1 cellular context compared by ENCODE assay signal in the genomic region with DNA sequence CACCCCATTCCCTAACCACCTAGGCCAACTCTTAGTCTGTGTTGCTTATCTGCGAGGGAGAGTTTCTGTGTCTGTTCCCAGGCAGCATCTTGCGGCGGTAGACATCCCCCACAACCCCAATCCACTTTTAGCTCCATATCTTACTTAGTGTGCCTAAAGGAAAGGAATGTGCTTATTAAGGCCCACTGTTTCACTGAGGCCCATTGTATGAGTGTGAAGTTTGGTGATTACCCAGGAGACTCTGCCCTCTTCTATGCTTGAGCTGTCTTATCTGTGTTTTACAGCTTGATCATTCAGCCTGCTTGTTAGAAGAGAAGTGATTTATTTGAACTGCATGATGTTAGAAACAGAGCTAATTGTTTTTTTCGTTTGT.
TF ChIP-seq lines count a peak whose summit lies in the region.

No MANE protein-coding gene starts in this region.

TF ChIP-seq in K562, 482 proteins besides CTCF, POLR2A, EP300 and RAD21 (continues in another document):
- TF ChIP-seq ARID1B (IDR thresholded peaks at IDR 0.05) (peak; percentile 94), BCOR (IDR thresholded peaks at IDR 0.05) (peak; percentile 69), ZNF311 (CRISPR knock-in tag; IDR thresholded peaks at IDR 0.05) (no peak), BHLHE40 (IDR thresholded peaks at IDR 0.05; ENCODE audit: low read length) (no peak), PML (IDR thresholded peaks at IDR 0.05; ENCODE audit: low read length) (peak; percentile 84), POLR2G (IDR thresholded peaks at IDR 0.05; ENCODE audit: low read depth, low read length) (no peak), HDAC1 (IDR thresholded peaks at IDR 0.05) (peak; percentile 39 to 97; a peak in 2 of 4 replicates), NCOR1 (IDR thresholded peaks at IDR 0.05) (peak; percentile 87), POLR2AphosphoS5 (IDR thresholded peaks at IDR 0.05; ENCODE audit: control insufficient read depth, insufficient read depth, low read depth, low read length) (peak; percentile 82), MAZ (CRISPR knock-in tag; conservative IDR thresholded peaks at IDR 0.05 in 1 of 2, IDR thresholded peaks at IDR 0.05 in 1 of 2) (peak; percentile 24 to 52; a peak in 1 of 4 replicates), ZNF175 (CRISPR knock-in tag; IDR thresholded peaks at IDR 0.05; ENCODE audit: low read depth) (peak; percentile 89), NCOA1 (IDR thresholded peaks at IDR 0.05; ENCODE audit: low read depth) (no peak), CHCHD3 (CRISPR knock-in tag; IDR thresholded peaks at IDR 0.05) (no peak), ZNF589 (CRISPR knock-in tag; IDR thresholded peaks at IDR 0.05; ENCODE audit: low read depth) (peak; percentile 79; the same call in 1 of the 2 replicates), YBX1 (IDR thresholded peaks at IDR 0.05) (no peak), ZEB2 (IDR thresholded peaks at IDR 0.05) (peak; percentile 68; the same call in 1 of the 2 replicates), TRIM24 (IDR thresholded peaks at IDR 0.05) (peak; percentile 55 to 81; a peak in 3 of 4 replicates), NBN (IDR thresholded peaks at IDR 0.05; ENCODE audit: low read depth) (peak; percentile 64; the same call in 1 of the 2 replicates), CTBP1 (IDR thresholded peaks at IDR 0.05; ENCODE audit: borderline replicate concordance) (peak; percentile 73; the same call in 1 of the 2 replicates), MEF2D (tag; conservative IDR thresholded peaks at IDR 0.05; ENCODE audit: low read depth) (peak; percentile 94), OTX1 (CRISPR knock-in tag; IDR thresholded peaks at IDR 0.05) (no peak), HDAC3 (IDR thresholded peaks at IDR 0.05; ENCODE audit: borderline replicate concordance, partially characterized antibody) (peak; percentile 85), DPF2 (IDR thresholded peaks at IDR 0.05) (peak; percentile 87), MTA2 (IDR thresholded peaks at IDR 0.05; ENCODE audit: low read depth) (peak; percentile 87), TEAD1 (CRISPR knock-in tag; IDR thresholded peaks at IDR 0.05) (peak; percentile 78 to 87; a peak in 3 of 4 replicates), FOXA3 (CRISPR knock-in tag; conservative IDR thresholded peaks at IDR 0.05 in 1 of 2, IDR thresholded peaks at IDR 0.05 in 1 of 2) (peak in 1 of 2 experiments; percentile 33; a peak in 1 of 4 replicates), HMG20B (CRISPR knock-in tag; IDR thresholded peaks at IDR 0.05) (no peak), CBFA2T3 (IDR thresholded peaks at IDR 0.05) (peak; percentile 97), HOXB6 (CRISPR knock-in tag; IDR thresholded peaks at IDR 0.05; ENCODE audit: borderline replicate concordance) (no peak), RBBP5 (IDR thresholded peaks at IDR 0.05; ENCODE audit: borderline replicate concordance, insufficient read depth, low read length, poor library complexity, severe bottlenecking) (peak; percentile 35), CCAR2 (IDR thresholded peaks at IDR 0.05; ENCODE audit: low read depth, low read length) (no peak), MCM5 (IDR thresholded peaks at IDR 0.05; ENCODE audit: low read depth) (no peak), CBFA2T2 (conservative IDR thresholded peaks at IDR 0.05) (peak; percentile 94), MAFG (tag; conservative IDR thresholded peaks at IDR 0.05) (peak; percentile 43), EZH2 (IDR thresholded peaks at IDR 0.05; ENCODE audit: borderline replicate concordance, low read depth, low read length) (no peak), ZNF140 (CRISPR knock-in tag; IDR thresholded peaks at IDR 0.05) (no peak), SMARCE1 (IDR thresholded peaks at IDR 0.05) (peak; percentile 75), CC2D1A (IDR thresholded peaks at IDR 0.05) (0 out of 2 replicates have a peak, but pooled peaks have one; percentile 8), MYNN (IDR thresholded peaks at IDR 0.05) (0 out of 2 replicates have a peak, but pooled peaks have one; percentile 40), MYNN (CRISPR knock-in tag; IDR thresholded peaks at IDR 0.05) (no peak), BACH1 (tag; IDR thresholded peaks at IDR 0.05) (peak; percentile 42; the same call in 1 of the 2 replicates), CXXC5 (CRISPR knock-in tag; IDR thresholded peaks at IDR 0.05) (peak; percentile 49), FOXM1 (IDR thresholded peaks at IDR 0.05; ENCODE audit: low read depth) (peak; percentile 79), FOXM1 (CRISPR knock-in tag; IDR thresholded peaks at IDR 0.05; ENCODE audit: low read depth) (no peak), ZC3H11A (IDR thresholded peaks at IDR 0.05; ENCODE audit: low read depth, low read length) (no peak), ZNF584 (CRISPR knock-in tag; IDR thresholded peaks at IDR 0.05; ENCODE audit: low read depth) (peak; percentile 95), STAT5A (IDR thresholded peaks at IDR 0.05; ENCODE audit: borderline replicate concordance, low read length) (peak; percentile 72), ATF7 (IDR thresholded peaks at IDR 0.05) (0 out of 2 replicates have a peak, but pooled peaks have one; percentile 26), ZNF583 (CRISPR knock-in tag; IDR thresholded peaks at IDR 0.05) (no peak), ARNT (IDR thresholded peaks at IDR 0.05) (0 out of 4 replicates have a peak, but pooled peaks of 1 of the 2 experiments have one; percentile 55), GATA2 (CRISPR knock-in tag; IDR thresholded peaks at IDR 0.05) (peak; percentile 79), LEF1 (IDR thresholded peaks at IDR 0.05) (peak; percentile 40; the same call in 1 of the 2 replicates), RCOR1 (IDR thresholded peaks at IDR 0.05; ENCODE audit: borderline replicate concordance in 1 of 2, low read depth in 2 of 2, low read length in 2 of 2) (peak; percentile 41 to 97; a peak in 3 of 4 replicates), SMAD4 (CRISPR knock-in tag; conservative IDR thresholded peaks at IDR 0.05) (peak; percentile 95), TEAD4 (IDR thresholded peaks at IDR 0.05; ENCODE audit: low read length) (peak; percentile 93), TEAD4 (CRISPR knock-in tag; IDR thresholded peaks at IDR 0.05; ENCODE audit: borderline replicate concordance) (no peak), SETDB1 (IDR thresholded peaks at IDR 0.05; ENCODE audit: low read length) (no peak), FOSL1 (tag; conservative IDR thresholded peaks at IDR 0.05) (0 out of 2 replicates have a peak, but pooled peaks have one; percentile 35), KDM1A (IDR thresholded peaks at IDR 0.05) (peak; percentile 99), MEF2A (IDR thresholded peaks at IDR 0.05; ENCODE audit: control insufficient read depth, low read depth, low read length) (peak; percentile 65), ZNF766 (CRISPR knock-in tag; conservative IDR thresholded peaks at IDR 0.05) (0 out of 2 replicates have a peak, but pooled peaks have one; percentile 53), DMBX1 (CRISPR knock-in tag; IDR thresholded peaks at IDR 0.05; ENCODE audit: borderline replicate concordance) (peak; percentile 85), MEIS2 (IDR thresholded peaks at IDR 0.05; ENCODE audit: partially characterized antibody) (peak; percentile 93), LCOR (CRISPR knock-in tag; IDR thresholded peaks at IDR 0.05) (peak; percentile 27; the same call in 1 of the 2 replicates), CHD4 (IDR thresholded peaks at IDR 0.05; ENCODE audit: insufficient read depth, insufficient replicate concordance, low read depth, low read length, poor library complexity, severe bottlenecking) (no peak), GTF2F1 (IDR thresholded peaks at IDR 0.05; ENCODE audit: low read depth, low read length) (no peak), CBX1 (IDR thresholded peaks at IDR 0.05; ENCODE audit: low read depth) (no peak), KAT7 (CRISPR knock-in tag; IDR thresholded peaks at IDR 0.05; ENCODE audit: borderline replicate concordance) (no peak), SOX6 (IDR thresholded peaks at IDR 0.05) (peak; percentile 96), TAL1 (IDR thresholded peaks at IDR 0.05) (peak; percentile 90), ZKSCAN1 (IDR thresholded peaks at IDR 0.05; ENCODE audit: low read depth, low read length) (0 out of 2 replicates have a peak, but pooled peaks have one; percentile 13)
- TF ChIP-seq, protein P1, sequence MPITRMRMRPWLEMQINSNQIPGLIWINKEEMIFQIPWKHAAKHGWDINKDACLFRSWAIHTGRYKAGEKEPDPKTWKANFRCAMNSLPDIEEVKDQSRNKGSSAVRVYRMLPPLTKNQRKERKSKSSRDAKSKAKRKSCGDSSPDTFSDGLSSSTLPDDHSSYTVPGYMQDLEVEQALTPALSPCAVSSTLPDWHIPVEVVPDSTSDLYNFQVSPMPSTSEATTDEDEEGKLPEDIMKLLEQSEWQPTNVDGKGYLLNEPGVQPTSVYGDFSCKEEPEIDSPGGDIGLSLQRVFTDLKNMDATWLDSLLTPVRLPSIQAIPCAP (CRISPR knock-in tag; IDR thresholded peaks at IDR 0.05; ENCODE audit: borderline replicate concordance), result no peak
- TF ChIP-seq, protein P2, sequence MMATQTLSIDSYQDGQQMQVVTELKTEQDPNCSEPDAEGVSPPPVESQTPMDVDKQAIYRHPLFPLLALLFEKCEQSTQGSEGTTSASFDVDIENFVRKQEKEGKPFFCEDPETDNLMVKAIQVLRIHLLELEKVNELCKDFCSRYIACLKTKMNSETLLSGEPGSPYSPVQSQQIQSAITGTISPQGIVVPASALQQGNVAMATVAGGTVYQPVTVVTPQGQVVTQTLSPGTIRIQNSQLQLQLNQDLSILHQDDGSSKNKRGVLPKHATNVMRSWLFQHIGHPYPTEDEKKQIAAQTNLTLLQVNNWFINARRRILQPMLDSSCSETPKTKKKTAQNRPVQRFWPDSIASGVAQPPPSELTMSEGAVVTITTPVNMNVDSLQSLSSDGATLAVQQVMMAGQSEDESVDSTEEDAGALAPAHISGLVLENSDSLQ (IDR thresholded peaks at IDR 0.05), result peak; percentile 74
- TF ChIP-seq, protein P3, sequence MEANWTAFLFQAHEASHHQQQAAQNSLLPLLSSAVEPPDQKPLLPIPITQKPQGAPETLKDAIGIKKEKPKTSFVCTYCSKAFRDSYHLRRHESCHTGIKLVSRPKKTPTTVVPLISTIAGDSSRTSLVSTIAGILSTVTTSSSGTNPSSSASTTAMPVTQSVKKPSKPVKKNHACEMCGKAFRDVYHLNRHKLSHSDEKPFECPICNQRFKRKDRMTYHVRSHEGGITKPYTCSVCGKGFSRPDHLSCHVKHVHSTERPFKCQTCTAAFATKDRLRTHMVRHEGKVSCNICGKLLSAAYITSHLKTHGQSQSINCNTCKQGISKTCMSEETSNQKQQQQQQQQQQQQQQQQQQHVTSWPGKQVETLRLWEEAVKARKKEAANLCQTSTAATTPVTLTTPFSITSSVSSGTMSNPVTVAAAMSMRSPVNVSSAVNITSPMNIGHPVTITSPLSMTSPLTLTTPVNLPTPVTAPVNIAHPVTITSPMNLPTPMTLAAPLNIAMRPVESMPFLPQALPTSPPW (CRISPR knock-in tag; IDR thresholded peaks at IDR 0.05), result peak; percentile 70
- TF ChIP-seq, protein P4, sequence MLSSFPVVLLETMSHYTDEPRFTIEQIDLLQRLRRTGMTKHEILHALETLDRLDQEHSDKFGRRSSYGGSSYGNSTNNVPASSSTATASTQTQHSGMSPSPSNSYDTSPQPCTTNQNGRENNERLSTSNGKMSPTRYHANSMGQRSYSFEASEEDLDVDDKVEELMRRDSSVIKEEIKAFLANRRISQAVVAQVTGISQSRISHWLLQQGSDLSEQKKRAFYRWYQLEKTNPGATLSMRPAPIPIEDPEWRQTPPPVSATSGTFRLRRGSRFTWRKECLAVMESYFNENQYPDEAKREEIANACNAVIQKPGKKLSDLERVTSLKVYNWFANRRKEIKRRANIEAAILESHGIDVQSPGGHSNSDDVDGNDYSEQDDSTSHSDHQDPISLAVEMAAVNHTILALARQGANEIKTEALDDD (IDR thresholded peaks at IDR 0.05), result peak; percentile 42; the same call in 1 of the 2 replicates
- TF ChIP-seq, protein P5, sequence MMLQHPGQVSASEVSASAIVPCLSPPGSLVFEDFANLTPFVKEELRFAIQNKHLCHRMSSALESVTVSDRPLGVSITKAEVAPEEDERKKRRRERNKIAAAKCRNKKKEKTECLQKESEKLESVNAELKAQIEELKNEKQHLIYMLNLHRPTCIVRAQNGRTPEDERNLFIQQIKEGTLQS (IDR thresholded peaks at IDR 0.05), result peak; percentile 32; the same call in 1 of the 2 replicates
- TF ChIP-seq, protein P5 (CRISPR knock-in tag; conservative IDR thresholded peaks at IDR 0.05), result no peak
- TF ChIP-seq, protein P6, sequence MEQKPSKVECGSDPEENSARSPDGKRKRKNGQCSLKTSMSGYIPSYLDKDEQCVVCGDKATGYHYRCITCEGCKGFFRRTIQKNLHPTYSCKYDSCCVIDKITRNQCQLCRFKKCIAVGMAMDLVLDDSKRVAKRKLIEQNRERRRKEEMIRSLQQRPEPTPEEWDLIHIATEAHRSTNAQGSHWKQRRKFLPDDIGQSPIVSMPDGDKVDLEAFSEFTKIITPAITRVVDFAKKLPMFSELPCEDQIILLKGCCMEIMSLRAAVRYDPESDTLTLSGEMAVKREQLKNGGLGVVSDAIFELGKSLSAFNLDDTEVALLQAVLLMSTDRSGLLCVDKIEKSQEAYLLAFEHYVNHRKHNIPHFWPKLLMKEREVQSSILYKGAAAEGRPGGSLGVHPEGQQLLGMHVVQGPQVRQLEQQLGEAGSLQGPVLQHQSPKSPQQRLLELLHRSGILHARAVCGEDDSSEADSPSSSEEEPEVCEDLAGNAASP (IDR thresholded peaks at IDR 0.05), result no peak
- TF ChIP-seq, protein P7, sequence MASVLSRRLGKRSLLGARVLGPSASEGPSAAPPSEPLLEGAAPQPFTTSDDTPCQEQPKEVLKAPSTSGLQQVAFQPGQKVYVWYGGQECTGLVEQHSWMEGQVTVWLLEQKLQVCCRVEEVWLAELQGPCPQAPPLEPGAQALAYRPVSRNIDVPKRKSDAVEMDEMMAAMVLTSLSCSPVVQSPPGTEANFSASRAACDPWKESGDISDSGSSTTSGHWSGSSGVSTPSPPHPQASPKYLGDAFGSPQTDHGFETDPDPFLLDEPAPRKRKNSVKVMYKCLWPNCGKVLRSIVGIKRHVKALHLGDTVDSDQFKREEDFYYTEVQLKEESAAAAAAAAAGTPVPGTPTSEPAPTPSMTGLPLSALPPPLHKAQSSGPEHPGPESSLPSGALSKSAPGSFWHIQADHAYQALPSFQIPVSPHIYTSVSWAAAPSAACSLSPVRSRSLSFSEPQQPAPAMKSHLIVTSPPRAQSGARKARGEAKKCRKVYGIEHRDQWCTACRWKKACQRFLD (CRISPR knock-in tag; IDR thresholded peaks at IDR 0.05), result peak; percentile 94
- TF ChIP-seq, protein P8, sequence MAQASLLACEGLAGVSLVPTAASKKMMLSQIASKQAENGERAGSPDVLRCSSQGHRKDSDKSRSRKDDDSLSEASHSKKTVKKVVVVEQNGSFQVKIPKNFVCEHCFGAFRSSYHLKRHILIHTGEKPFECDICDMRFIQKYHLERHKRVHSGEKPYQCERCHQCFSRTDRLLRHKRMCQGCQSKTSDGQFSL (CRISPR knock-in tag; IDR thresholded peaks at IDR 0.05), result peak; percentile 67
- TF ChIP-seq, protein P8 (tag; IDR thresholded peaks at IDR 0.05), result peak in 1 of 2 experiments; percentile 47; a peak in 1 of 4 replicates
